In genomic region chr12:48881652-48882324, GRCh38 we compare ENCODE assay signal across 1 cellular context.
TF ChIP-seq lines count a peak whose summit lies in the region.

No MANE protein-coding gene starts in this region.

TF ChIP-seq in SK-N-SH, 30 proteins besides CTCF, POLR2A, EP300 and RAD21 (continued from another document):
- TF ChIP-seq, protein P1, sequence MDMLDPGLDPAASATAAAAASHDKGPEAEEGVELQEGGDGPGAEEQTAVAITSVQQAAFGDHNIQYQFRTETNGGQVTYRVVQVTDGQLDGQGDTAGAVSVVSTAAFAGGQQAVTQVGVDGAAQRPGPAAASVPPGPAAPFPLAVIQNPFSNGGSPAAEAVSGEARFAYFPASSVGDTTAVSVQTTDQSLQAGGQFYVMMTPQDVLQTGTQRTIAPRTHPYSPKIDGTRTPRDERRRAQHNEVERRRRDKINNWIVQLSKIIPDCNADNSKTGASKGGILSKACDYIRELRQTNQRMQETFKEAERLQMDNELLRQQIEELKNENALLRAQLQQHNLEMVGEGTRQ (IDR thresholded peaks at IDR 0.05; ENCODE audit: borderline replicate concordance, low read depth, low read length): no peak
